ENCODE assay signal across 11 cellular contexts in the genomic region with DNA sequence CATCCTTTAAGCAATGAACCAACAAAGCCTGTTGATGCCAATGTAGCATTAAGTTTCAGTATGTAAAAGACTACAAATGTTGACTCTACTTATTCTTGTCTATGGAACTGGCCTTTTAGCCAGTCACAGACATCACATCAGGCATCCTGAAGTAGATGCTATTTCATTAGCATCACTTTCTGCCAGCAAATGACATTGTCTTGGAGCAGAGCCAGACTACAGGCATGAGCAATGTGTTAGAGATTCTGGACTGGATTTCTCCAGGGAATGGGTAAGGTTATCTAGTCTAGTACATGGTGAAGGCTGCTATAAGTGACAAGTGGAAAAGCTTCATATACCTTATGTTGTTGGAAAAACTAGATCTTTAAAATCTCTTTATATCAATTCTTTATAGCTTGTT.
DNase-seq lines count a peak whose midpoint lies in the region; ATAC-seq and TF ChIP-seq lines count a peak whose summit lies in the region.
"Had no signal": no experiment of that assay in that cellular context is flagged by ENCODE, and none has a peak within 500 bp of the region (broad histone marks: within the 10 kb centered on the region; RNA-seq: fewer than 3 reads in every experiment).

No MANE protein-coding gene starts in this region.

- no peaks in the 10 kb centered on the region for H3K4me1 Mint-ChIP-seq in CD8-positive, alpha-beta T cell (ENCODE audit: low read depth)

- H3K4me3 ChIP-seq in adipocyte (ENCODE audit: low read length) = no peak overlapping the region
- H3K4me3 ChIP-seq in CD8-positive, alpha-beta T cell (ENCODE audit: low read depth, low read length) = no peak overlapping the region

- H3K27me3 Mint-ChIP-seq in CD8-positive, alpha-beta T cell (ENCODE audit: low read depth) = no peaks in the 10 kb centered on the region

- no peaks in the 10 kb centered on the region for H3K9me3 ChIP-seq in adipocyte (ENCODE audit: control insufficient read depth, low read length)
- H3K9me3 ChIP-seq in CD8-positive, alpha-beta T cell (ENCODE audit: low read length) = no peaks in the 10 kb centered on the region

- no peak for TF ChIP-seq CTCF in CD8-positive, alpha-beta T cell (IDR thresholded peaks at IDR 0.05)

- no peak overlapping the region for H3K9ac ChIP-seq in adipocyte (ENCODE audit: low read length)

- peaks cover 11% of the 10 kb centered on the region for H3K27me3 ChIP-seq in adipocyte (replicated peaks; ENCODE audit: control insufficient read depth, insufficient read depth, low read length)
- H3K27me3 ChIP-seq in CD8-positive, alpha-beta T cell (ENCODE audit: insufficient read depth, low read length) = no peaks in the 10 kb centered on the region

- H3K27ac ChIP-seq in CD8-positive, alpha-beta T cell (ENCODE audit: low read depth, low read length) = no peak overlapping the region
- H3K27ac ChIP-seq: C4-2B had no signal

- ATAC-seq in left ventricle myocardium superior (peak; percentile 78), GM21381 (IDR thresholded peaks at IDR 0.05; ENCODE audit: unreplicated experiment) (no peak)
- ATAC-seq in CD8-positive, alpha-beta T cell = no peak

- CTCF ChIA-PET in CD8-positive, alpha-beta T cell (lab: Charles Lee) = no interaction called here

- intact Hi-C loops in left ventricle myocardium superior (cut with micrococcal nuclease) = loop anchor here (5.0 kb wide), 1 partner anchor 141 kb away; the partner anchor contains the start of gene ADGRB3
- intact Hi-C loops in CD8-positive, alpha-beta T cell (cut with DNase I, micrococcal nuclease) = no loop called here

- no peaks in the 10 kb centered on the region for H3K9me3 Mint-ChIP-seq in CD8-positive, alpha-beta T cell

- H3K4me3 Mint-ChIP-seq in CD8-positive, alpha-beta T cell = no peak overlapping the region

- no peak overlapping the region for H3K27ac Mint-ChIP-seq in CD8-positive, alpha-beta T cell

- POLR2A ChIA-PET in CD8-positive, alpha-beta T cell (lab: Charles Lee) = no interaction called here

- H3K4me1 ChIP-seq in adipocyte (ENCODE audit: control insufficient read depth, insufficient read depth, low read length) = no peaks in the 10 kb centered on the region
- no peaks in the 10 kb centered on the region for H3K4me1 ChIP-seq in CD8-positive, alpha-beta T cell (ENCODE audit: insufficient read depth, low read length)

- no peaks in the 10 kb centered on the region for H3K36me3 ChIP-seq in adipocyte (ENCODE audit: control insufficient read depth, insufficient read depth, low read length, severe bottlenecking)
- no peaks in the 10 kb centered on the region for H3K36me3 ChIP-seq in CD8-positive, alpha-beta T cell (ENCODE audit: insufficient read depth, low read length)

- peak; percentile 80 for DNase-seq in DMS 273 treated with DMSO at 0.1 percent for 48 hours (lab: John Stamatoyannopoulos, UW)
- peak; percentile 84 for DNase-seq in NCI-H2029 (lab: John Stamatoyannopoulos, UW)
- DNase-seq in adipocyte (ENCODE audit: low read depth) = peak; percentile 1
- DNase-seq in left ventricle myocardium superior = no peak
- DNase-seq in NCI-H2196 treated with DMSO at 0.1 percent for 48 hours (lab: John Stamatoyannopoulos, UW; ENCODE audit: unreplicated experiment) = no peak
- no peak for DNase-seq in activated naive CD4-positive, alpha-beta T cell (lab: John Stamatoyannopoulos, UW)
- DNase-seq in CD8-positive, alpha-beta T cell = no peak
- DNase-seq: cortex of kidney, SIG-M5 had no signal

- no peaks in the 10 kb centered on the region for H3K36me3 Mint-ChIP-seq in CD8-positive, alpha-beta T cell

Comparison
In these comparisons a context has a peak if more than half of its experiments do, and no peak if none do; other contexts are left out.
1. DNase-seq: peak in DMS 273 treated with DMSO at 0.1 percent for 48 hours (single experiment), NCI-H2029 (single experiment) and adipocyte (single experiment); none in left ventricle myocardium superior (single experiment), NCI-H2196 treated with DMSO at 0.1 percent for 48 hours (single experiment), activated naive CD4-positive, alpha-beta T cell (0 of 4) and CD8-positive, alpha-beta T cell (0 of 7).